1 cellular context compared by ENCODE assay signal in genomic region chr1:58994664-58995063, GRCh38.
TF ChIP-seq lines count a peak whose summit lies in the region.

No MANE protein-coding gene starts in this region.

TF ChIP-seq in GM23338, 12 proteins besides CTCF, POLR2A, EP300 and RAD21:
- TF ChIP-seq, protein P1, sequence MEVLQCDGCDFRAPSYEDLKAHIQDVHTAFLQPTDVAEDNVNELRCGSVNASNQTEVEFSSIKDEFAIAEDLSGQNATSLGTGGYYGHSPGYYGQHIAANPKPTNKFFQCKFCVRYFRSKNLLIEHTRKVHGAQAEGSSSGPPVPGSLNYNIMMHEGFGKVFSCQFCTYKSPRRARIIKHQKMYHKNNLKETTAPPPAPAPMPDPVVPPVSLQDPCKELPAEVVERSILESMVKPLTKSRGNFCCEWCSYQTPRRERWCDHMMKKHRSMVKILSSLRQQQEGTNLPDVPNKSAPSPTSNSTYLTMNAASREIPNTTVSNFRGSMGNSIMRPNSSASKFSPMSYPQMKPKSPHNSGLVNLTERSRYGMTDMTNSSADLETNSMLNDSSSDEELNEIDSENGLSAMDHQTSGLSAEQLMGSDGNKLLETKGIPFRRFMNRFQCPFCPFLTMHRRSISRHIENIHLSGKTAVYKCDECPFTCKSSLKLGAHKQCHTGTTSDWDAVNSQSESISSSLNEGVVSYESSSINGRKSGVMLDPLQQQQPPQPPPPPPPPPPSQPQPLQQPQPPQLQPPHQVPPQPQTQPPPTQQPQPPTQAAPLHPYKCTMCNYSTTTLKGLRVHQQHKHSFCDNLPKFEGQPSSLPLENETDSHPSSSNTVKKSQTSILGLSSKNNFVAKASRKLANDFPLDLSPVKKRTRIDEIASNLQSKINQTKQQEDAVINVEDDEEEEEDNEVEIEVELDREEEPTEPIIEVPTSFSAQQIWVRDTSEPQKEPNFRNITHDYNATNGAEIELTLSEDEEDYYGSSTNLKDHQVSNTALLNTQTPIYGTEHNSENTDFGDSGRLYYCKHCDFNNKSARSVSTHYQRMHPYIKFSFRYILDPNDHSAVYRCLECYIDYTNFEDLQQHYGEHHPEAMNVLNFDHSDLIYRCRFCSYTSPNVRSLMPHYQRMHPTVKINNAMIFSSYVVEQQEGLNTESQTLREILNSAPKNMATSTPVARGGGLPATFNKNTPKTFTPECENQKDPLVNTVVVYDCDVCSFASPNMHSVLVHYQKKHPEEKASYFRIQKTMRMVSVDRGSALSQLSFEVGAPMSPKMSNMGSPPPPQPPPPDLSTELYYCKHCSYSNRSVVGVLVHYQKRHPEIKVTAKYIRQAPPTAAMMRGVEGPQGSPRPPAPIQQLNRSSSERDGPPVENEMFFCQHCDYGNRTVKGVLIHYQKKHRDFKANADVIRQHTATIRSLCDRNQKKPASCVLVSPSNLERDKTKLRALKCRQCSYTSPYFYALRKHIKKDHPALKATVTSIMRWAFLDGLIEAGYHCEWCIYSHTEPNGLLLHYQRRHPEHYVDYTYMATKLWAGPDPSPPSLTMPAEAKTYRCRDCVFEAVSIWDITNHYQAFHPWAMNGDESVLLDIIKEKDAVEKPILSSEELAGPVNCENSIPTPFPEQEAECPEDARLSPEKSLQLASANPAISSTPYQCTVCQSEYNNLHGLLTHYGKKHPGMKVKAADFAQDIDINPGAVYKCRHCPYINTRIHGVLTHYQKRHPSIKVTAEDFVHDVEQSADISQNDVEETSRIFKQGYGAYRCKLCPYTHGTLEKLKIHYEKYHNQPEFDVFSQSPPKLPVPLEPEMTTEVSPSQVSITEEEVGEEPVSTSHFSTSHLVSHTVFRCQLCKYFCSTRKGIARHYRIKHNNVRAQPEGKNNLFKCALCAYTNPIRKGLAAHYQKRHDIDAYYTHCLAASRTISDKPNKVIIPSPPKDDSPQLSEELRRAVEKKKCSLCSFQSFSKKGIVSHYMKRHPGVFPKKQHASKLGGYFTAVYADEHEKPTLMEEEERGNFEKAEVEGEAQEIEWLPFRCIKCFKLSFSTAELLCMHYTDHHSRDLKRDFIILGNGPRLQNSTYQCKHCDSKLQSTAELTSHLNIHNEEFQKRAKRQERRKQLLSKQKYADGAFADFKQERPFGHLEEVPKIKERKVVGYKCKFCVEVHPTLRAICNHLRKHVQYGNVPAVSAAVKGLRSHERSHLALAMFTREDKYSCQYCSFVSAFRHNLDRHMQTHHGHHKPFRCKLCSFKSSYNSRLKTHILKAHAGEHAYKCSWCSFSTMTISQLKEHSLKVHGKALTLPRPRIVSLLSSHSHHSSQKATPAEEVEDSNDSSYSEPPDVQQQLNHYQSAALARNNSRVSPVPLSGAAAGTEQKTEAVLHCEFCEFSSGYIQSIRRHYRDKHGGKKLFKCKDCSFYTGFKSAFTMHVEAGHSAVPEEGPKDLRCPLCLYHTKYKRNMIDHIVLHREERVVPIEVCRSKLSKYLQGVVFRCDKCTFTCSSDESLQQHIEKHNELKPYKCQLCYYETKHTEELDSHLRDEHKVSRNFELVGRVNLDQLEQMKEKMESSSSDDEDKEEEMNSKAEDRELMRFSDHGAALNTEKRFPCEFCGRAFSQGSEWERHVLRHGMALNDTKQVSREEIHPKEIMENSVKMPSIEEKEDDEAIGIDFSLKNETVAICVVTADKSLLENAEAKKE (CRISPR knock-in tag; IDR thresholded peaks at IDR 0.05), result no peak
- TF ChIP-seq POLR2AphosphoS5 (IDR thresholded peaks at IDR 0.05; ENCODE audit: low read depth) (no peak), CREB1 (CRISPR knock-in tag; IDR thresholded peaks at IDR 0.05; ENCODE audit: low read depth) (no peak), ZNF331 (CRISPR knock-in tag; IDR thresholded peaks at IDR 0.05; ENCODE audit: low read depth) (no peak), JUNB (IDR thresholded peaks at IDR 0.05; ENCODE audit: unreplicated experiment) (no peak), ZNF114 (CRISPR knock-in tag; IDR thresholded peaks at IDR 0.05) (no peak), EZH2phosphoT487 (IDR thresholded peaks at IDR 0.05; ENCODE audit: unreplicated experiment) (no peak), EZH2 (IDR thresholded peaks at IDR 0.05; ENCODE audit: low read depth, unreplicated experiment) (no peak), STAT1 (IDR thresholded peaks at IDR 0.05; ENCODE audit: unreplicated experiment) (no peak), NANOG (IDR thresholded peaks at IDR 0.05; ENCODE audit: borderline replicate concordance) (no peak)
- TF ChIP-seq, protein P2, sequence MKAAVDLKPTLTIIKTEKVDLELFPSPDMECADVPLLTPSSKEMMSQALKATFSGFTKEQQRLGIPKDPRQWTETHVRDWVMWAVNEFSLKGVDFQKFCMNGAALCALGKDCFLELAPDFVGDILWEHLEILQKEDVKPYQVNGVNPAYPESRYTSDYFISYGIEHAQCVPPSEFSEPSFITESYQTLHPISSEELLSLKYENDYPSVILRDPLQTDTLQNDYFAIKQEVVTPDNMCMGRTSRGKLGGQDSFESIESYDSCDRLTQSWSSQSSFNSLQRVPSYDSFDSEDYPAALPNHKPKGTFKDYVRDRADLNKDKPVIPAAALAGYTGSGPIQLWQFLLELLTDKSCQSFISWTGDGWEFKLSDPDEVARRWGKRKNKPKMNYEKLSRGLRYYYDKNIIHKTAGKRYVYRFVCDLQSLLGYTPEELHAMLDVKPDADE (IDR thresholded peaks at IDR 0.05), result no peak
- TF ChIP-seq, protein P3, sequence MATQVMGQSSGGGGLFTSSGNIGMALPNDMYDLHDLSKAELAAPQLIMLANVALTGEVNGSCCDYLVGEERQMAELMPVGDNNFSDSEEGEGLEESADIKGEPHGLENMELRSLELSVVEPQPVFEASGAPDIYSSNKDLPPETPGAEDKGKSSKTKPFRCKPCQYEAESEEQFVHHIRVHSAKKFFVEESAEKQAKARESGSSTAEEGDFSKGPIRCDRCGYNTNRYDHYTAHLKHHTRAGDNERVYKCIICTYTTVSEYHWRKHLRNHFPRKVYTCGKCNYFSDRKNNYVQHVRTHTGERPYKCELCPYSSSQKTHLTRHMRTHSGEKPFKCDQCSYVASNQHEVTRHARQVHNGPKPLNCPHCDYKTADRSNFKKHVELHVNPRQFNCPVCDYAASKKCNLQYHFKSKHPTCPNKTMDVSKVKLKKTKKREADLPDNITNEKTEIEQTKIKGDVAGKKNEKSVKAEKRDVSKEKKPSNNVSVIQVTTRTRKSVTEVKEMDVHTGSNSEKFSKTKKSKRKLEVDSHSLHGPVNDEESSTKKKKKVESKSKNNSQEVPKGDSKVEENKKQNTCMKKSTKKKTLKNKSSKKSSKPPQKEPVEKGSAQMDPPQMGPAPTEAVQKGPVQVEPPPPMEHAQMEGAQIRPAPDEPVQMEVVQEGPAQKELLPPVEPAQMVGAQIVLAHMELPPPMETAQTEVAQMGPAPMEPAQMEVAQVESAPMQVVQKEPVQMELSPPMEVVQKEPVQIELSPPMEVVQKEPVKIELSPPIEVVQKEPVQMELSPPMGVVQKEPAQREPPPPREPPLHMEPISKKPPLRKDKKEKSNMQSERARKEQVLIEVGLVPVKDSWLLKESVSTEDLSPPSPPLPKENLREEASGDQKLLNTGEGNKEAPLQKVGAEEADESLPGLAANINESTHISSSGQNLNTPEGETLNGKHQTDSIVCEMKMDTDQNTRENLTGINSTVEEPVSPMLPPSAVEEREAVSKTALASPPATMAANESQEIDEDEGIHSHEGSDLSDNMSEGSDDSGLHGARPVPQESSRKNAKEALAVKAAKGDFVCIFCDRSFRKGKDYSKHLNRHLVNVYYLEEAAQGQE (IDR thresholded peaks at IDR 0.05; ENCODE audit: unreplicated experiment), result no peak
